In the genomic region with DNA sequence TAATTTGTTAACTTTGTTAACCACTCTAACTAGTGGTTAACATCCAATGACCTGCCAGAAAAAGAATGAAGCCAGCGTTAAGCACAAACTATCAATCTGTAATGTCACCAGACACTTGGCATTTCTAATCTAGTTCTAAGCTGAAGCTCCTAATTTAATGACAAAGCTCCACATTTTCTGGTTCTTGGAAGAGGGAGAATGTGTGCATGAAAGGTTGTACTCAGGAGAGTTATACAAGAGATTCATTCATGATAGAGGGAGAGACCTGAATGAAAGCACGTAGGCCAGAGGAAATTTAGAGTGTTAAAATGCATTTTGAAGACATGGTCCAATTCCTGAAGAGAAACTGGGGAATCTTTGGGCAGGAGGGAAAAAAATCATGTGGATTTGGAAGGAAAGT, we compare ENCODE assay signal across 1 cellular context.
TF ChIP-seq lines count a peak whose summit lies in the region.

No MANE protein-coding gene starts in this region.

TF ChIP-seq in H1, 55 proteins besides CTCF, POLR2A, EP300 and RAD21 (continued from another document):
- TF ChIP-seq, protein P1, sequence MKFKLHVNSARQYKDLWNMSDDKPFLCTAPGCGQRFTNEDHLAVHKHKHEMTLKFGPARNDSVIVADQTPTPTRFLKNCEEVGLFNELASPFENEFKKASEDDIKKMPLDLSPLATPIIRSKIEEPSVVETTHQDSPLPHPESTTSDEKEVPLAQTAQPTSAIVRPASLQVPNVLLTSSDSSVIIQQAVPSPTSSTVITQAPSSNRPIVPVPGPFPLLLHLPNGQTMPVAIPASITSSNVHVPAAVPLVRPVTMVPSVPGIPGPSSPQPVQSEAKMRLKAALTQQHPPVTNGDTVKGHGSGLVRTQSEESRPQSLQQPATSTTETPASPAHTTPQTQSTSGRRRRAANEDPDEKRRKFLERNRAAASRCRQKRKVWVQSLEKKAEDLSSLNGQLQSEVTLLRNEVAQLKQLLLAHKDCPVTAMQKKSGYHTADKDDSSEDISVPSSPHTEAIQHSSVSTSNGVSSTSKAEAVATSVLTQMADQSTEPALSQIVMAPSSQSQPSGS (IDR thresholded peaks at IDR 0.05; ENCODE audit: low read length), result no peak
- TF ChIP-seq SRF (IDR thresholded peaks at IDR 0.05; ENCODE audit: low read depth, low read length), result no peak
